9 cellular contexts compared by ENCODE assay signal in the genomic region with DNA sequence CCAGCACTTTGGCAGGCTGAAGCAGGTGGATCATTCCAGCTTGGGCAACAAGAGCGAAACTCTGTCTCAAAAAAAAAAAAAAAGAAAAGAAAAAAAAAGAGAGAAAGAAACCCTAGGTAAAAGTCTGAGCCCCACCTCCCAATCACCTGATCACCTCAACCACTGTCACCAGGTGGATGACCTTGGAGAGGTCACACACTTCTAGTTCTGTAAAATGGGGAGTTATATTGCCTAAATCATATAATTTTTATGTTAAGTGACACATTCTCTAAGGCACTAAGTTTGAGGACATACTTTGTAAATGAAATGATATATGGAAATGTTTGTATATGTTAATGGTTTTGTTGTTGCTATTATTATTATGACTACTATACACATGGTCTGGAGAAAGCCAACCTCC. TPM values are rescaled to one million over a fixed set of nuclear protein-coding genes. Genes with fewer than 3 reads are reported as not detected.
A peak's percentile ranks its signal among the peaks of the same experiment; 100 is the strongest.
DNase-seq lines count a peak whose midpoint lies in the region; ATAC-seq and TF ChIP-seq lines count a peak whose summit lies in the region.
"Had no signal": no experiment of that assay in that cellular context is flagged by ENCODE, and none has a peak within 500 bp of the region (broad histone marks: within the 10 kb centered on the region; RNA-seq: fewer than 3 reads in every experiment).

No MANE protein-coding gene starts in this region.

- H3K9me3 ChIP-seq in CD4-positive, alpha-beta memory T cell (ENCODE audit: control insufficient read depth in 1 of 2, low read length in 2 of 2), result no peaks in the 10 kb centered on the region
- H3K9me3 ChIP-seq in RWPE2 (ENCODE audit: severe bottlenecking), result no peaks in the 10 kb centered on the region

- no peaks in the 10 kb centered on the region for H3K9me3 Mint-ChIP-seq in CD4-positive, alpha-beta memory T cell
- H3K9me3 Mint-ChIP-seq in osteocyte (ENCODE audit: unreplicated experiment), result no peaks in the 10 kb centered on the region

- H3K27ac Mint-ChIP-seq in CD4-positive, alpha-beta memory T cell, result peak overlapping the region in 2 of 7 donors; percentile 52 to 79
- H3K27ac Mint-ChIP-seq in osteocyte (ENCODE audit: unreplicated experiment), result peak overlapping the region; percentile 85

- H3K4me3 Mint-ChIP-seq in CD4-positive, alpha-beta memory T cell, result peak overlapping the region; percentile 63 to 89 (median 81)
- peak overlapping the region; percentile 76 for H3K4me3 Mint-ChIP-seq in osteocyte (ENCODE audit: unreplicated experiment)

- H3K27ac ChIP-seq in CD4-positive, alpha-beta memory T cell (ENCODE audit: low read depth, low read length), result no peak overlapping the region
- H3K27ac ChIP-seq in RWPE2 (ENCODE audit: poor library complexity, severe bottlenecking), result peak overlapping the region; percentile 72
- peak overlapping the region; percentile 91 for H3K27ac ChIP-seq in epithelial cell of prostate
- H3K27ac ChIP-seq: SK-N-MC had no signal

- POLR2A ChIA-PET in CD4-positive, alpha-beta memory T cell (lab: Charles Lee; ENCODE audit: partially characterized antibody), result interaction anchor here (1.3 to 6.1 kb wide), 3 partner anchors 25 to 39 kb away, joined by 4 to 70 read pairs (median 23); a partner anchor contains a TSS

- CTCF ChIA-PET in CD4-positive, alpha-beta memory T cell (lab: Charles Lee; ENCODE audit: partially characterized antibody), result interaction anchor here (0.7 to 2.2 kb wide), 7 partner anchors 24 to 81 kb away, joined by 3 to 7 read pairs (median 3); a partner anchor contains a TSS

- H3K4me1 Mint-ChIP-seq in CD4-positive, alpha-beta memory T cell, result peaks cover 0 to 25% (median 5%) of the 10 kb centered on the region in 4 donors
- H3K4me1 Mint-ChIP-seq in osteocyte (ENCODE audit: unreplicated experiment), result peaks cover 7% of the 10 kb centered on the region

- DNase-seq in CD4-positive, alpha-beta memory T cell, result no peak
- DNase-seq in RWPE2 (ENCODE audit: low spot score) (no peak), epithelial cell of prostate (ENCODE audit: low read depth, low spot score) (no peak), osteocyte (ENCODE audit: extremely low spot score, unreplicated experiment) (no peak), AG08396 (ENCODE audit: low spot score) (no peak), lower leg skin (ENCODE audit: low spot score in 2 of 2) (no peak)
- DNase-seq in stimulated activated CD4-positive, alpha-beta T cell treated with anti-CD3 and anti-CD28 coated beads, Interleukin-12 subunit alpha, Interleukin-12 subunit beta, amount 100 ng/mL, for 4 hours, result no peak

- ATAC-seq in RWPE2 (ENCODE audit: low read depth), result no peak
- ATAC-seq in HG03565 (IDR thresholded peaks at IDR 0.05; ENCODE audit: unreplicated experiment), result no peak

- H3K36me3 ChIP-seq in CD4-positive, alpha-beta memory T cell (ENCODE audit: insufficient read depth, low read length), result no peaks in the 10 kb centered on the region
- no peaks in the 10 kb centered on the region for H3K36me3 ChIP-seq in RWPE2 (ENCODE audit: low read depth)

- WGBS in lower leg skin, 2 donors, result 52 to 82% methylated on average over 1 of the region's 1 CpG

- TF ChIP-seq CTCF in RWPE2 (IDR thresholded peaks at IDR 0.05; ENCODE audit: poor library complexity, severe bottlenecking) (no peak), osteocyte (IDR thresholded peaks at IDR 0.05) (no peak), lower leg skin (IDR thresholded peaks at IDR 0.05) (no peak)

- H3K36me3 Mint-ChIP-seq in CD4-positive, alpha-beta memory T cell, result no peaks in the 10 kb centered on the region
- H3K36me3 Mint-ChIP-seq in osteocyte (ENCODE audit: unreplicated experiment), result no peaks in the 10 kb centered on the region

- no peak overlapping the region for H3K4me3 ChIP-seq in CD4-positive, alpha-beta memory T cell (ENCODE audit: low read length in 2 of 2)
- H3K4me3 ChIP-seq in RWPE2 (ENCODE audit: severe bottlenecking) (peak overlapping the region; percentile 57), lower leg skin (ENCODE audit: low read depth, poor library complexity, severe bottlenecking) (no peak overlapping the region)

- H3K4me1 ChIP-seq in CD4-positive, alpha-beta memory T cell (ENCODE audit: insufficient read depth, low read length), result peaks cover 20% of the 10 kb centered on the region
- H3K4me1 ChIP-seq in RWPE2 (ENCODE audit: insufficient read depth, poor library complexity, severe bottlenecking), result peaks cover 4% of the 10 kb centered on the region

- no peak for TF ChIP-seq POLR2A in lower leg skin (IDR thresholded peaks at IDR 0.05)

- intact Hi-C loops in CD4-positive, alpha-beta memory T cell (cut with micrococcal nuclease), result loop anchor here (2.0 kb wide), 1 partner anchor 32 kb away; no protein-coding TSS in a partner anchor
- intact Hi-C loops in lower leg skin (cut with DNase I; ENCODE audit: low total_unique reads), result no loop called here

- peaks cover under 1% of the 10 kb centered on the region for H3K27me3 ChIP-seq in CD4-positive, alpha-beta memory T cell (ENCODE audit: insufficient read depth, low read length)
- no peaks in the 10 kb centered on the region for H3K27me3 ChIP-seq in RWPE2 (ENCODE audit: insufficient read depth, poor library complexity, severe bottlenecking)

- H3K27me3 Mint-ChIP-seq in CD4-positive, alpha-beta memory T cell, result no peaks in the 10 kb centered on the region
- no peaks in the 10 kb centered on the region for H3K27me3 Mint-ChIP-seq in osteocyte (ENCODE audit: unreplicated experiment)

RNA-seq across cellular contexts. Expression of a gene that starts 1.5 kb away (rescaled TPM):
- 1 to 10 TPM; 5.9 to 6.9 TPM for total RNA-seq in CD4-positive, alpha-beta memory T cell
- under 1 TPM; 0.61 to 0.70 TPM for polyA plus RNA-seq in CD4-positive, alpha-beta memory T cell
- 0.97 and 1.2 TPM in 2 replicates for total RNA-seq in osteocyte
- 100 to 1,000 TPM; 177 to 209 (median 202) TPM for total RNA-seq in lower leg skin

RNA-seq across cellular contexts. Expression of a gene that starts 25.9 kb away (rescaled TPM):
- 100 to 1,000 TPM; 106 to 108 TPM for total RNA-seq in CD4-positive, alpha-beta memory T cell
- 100 to 1,000 TPM; 204 to 223 TPM for polyA plus RNA-seq in CD4-positive, alpha-beta memory T cell
- total RNA-seq in osteocyte (85.9 and 87.9 TPM in 2 replicates), lower leg skin (100 to 1,000 TPM; 118 to 201 (median 130) TPM)

RNA-seq across cellular contexts. Expression of a gene that starts 36.7 kb away (rescaled TPM):
- 10 to 100 TPM; 55.6 to 55.8 TPM for total RNA-seq in CD4-positive, alpha-beta memory T cell
- 1,000 to 10,000 TPM in 1 of 2 donors, 100 to 1,000 TPM in 1; 386 to 1,449 TPM for polyA plus RNA-seq in CD4-positive, alpha-beta memory T cell
- 25.0 and 25.3 TPM in 2 replicates for total RNA-seq in osteocyte
- 1,000 to 10,000 TPM in 1 of 4 donors, 100 to 1,000 TPM in 3; 390 to 2,886 (median 552) TPM for total RNA-seq in lower leg skin

RNA-seq across cellular contexts. Expression of a gene that starts 38.0 kb away (rescaled TPM):
- total RNA-seq in CD4-positive, alpha-beta memory T cell, result 1,000 to 10,000 TPM; 5,438 to 5,728 TPM
- polyA plus RNA-seq in CD4-positive, alpha-beta memory T cell, result 1,000 to 10,000 TPM; 6,058 to 8,691 TPM
- total RNA-seq in osteocyte (3,386 and 3,580 TPM in 2 replicates), lower leg skin (1,000 to 10,000 TPM; 3,201 to 5,967 (median 4,725) TPM)

RNA-seq across cellular contexts. Expression of a gene that starts 39.6 kb away (rescaled TPM):
- total RNA-seq in CD4-positive, alpha-beta memory T cell, result 10 to 100 TPM; 16.3 to 19.6 TPM
- 1 to 10 TPM in 1 of 2 donors, under 1 TPM in 1; 0.27 to 3.9 TPM for polyA plus RNA-seq in CD4-positive, alpha-beta memory T cell
- total RNA-seq in osteocyte, result 10.5 and 11.8 TPM in 2 replicates
- total RNA-seq in lower leg skin, result 1 to 10 TPM; 3.4 to 4.4 (median 3.7) TPM

Comparison
In these comparisons a context has a peak if more than half of its experiments do, and no peak if none do; other contexts are left out.
1. RNA of a gene that starts 1.5 kb away (total RNA-seq): 177 to 209 TPM in lower leg skin; 5.9 to 6.9 TPM in CD4-positive, alpha-beta memory T cell and 0.97 to 1.2 TPM in osteocyte; every median in the first group is over 10 times any median in the second.
2. RNA of a gene that starts 36.7 kb away (total RNA-seq): 390 to 2,886 TPM in lower leg skin; 55.6 to 55.8 TPM in CD4-positive, alpha-beta memory T cell and 25.0 to 25.3 TPM in osteocyte; every median in the first group is over 4 times any median in the second.